8 cellular contexts compared by ENCODE assay signal in genomic region chr7:112383671-112384417, GRCh38.
DNase-seq lines count a peak whose midpoint lies in the region; ATAC-seq and TF ChIP-seq lines count a peak whose summit lies in the region.
"Had no signal": no experiment of that assay in that cellular context is flagged by ENCODE, and none has a peak within 500 bp of the region (broad histone marks: within the 10 kb centered on the region; RNA-seq: fewer than 3 reads in every experiment).

No MANE protein-coding gene starts in this region.

- TF ChIP-seq EP300 in transverse colon (IDR thresholded peaks at IDR 0.05; ENCODE audit: low read depth) = no peak

- H3K36me3 ChIP-seq in SK-N-MC (ENCODE audit: insufficient read depth, low read length) (no peaks in the 10 kb centered on the region), transverse colon (no peaks in the 10 kb centered on the region)
- H3K36me3 ChIP-seq: SJCRH30 had no signal

- H3K27me3 ChIP-seq in transverse colon = no peaks in the 10 kb centered on the region
- H3K27me3 ChIP-seq: SJCRH30 had no signal

- H3K27ac ChIP-seq in SK-N-MC = no peak overlapping the region
- H3K27ac ChIP-seq in transverse colon = no peak overlapping the region
- H3K27ac ChIP-seq: SJCRH30 had no signal

- intact Hi-C loops in transverse colon (cut with DNase I; ENCODE audit: low total_unique reads) = no loop called here
- intact Hi-C loops in lower leg skin (cut with DNase I; ENCODE audit: low total_unique reads) = no loop called here

- ATAC-seq in GM18868 (IDR thresholded peaks at IDR 0.05; ENCODE audit: unreplicated experiment) (peak; percentile 78), HG02798 (IDR thresholded peaks at IDR 0.05; ENCODE audit: poor library complexity, unreplicated experiment) (peak; percentile 63)

- H3K4me3 ChIP-seq in SK-N-MC (no peak overlapping the region), transverse colon (no peak overlapping the region), lower leg skin (ENCODE audit: low read depth, poor library complexity, severe bottlenecking) (no peak overlapping the region)
- H3K4me3 ChIP-seq: SJCRH30 had no signal

- 72 to 100% methylated on average over 3 to 11 of the region's 11 CpGs for WGBS in transverse colon (ENCODE audit: low coverage in 1 of 2), 2 donors
- 80 to 81% methylated on average over 11 of the region's 11 CpGs for WGBS in lower leg skin, 2 donors

- H3K9ac ChIP-seq in SK-N-MC (ENCODE audit: insufficient read length) = no peak overlapping the region

- DNase-seq in SK-N-MC (ENCODE audit: low read depth, low spot score) = peak; percentile 24
- peak; percentile 26 for DNase-seq in midbrain (lab: John Stamatoyannopoulos, UW)
- DNase-seq in transverse colon = no peak
- DNase-seq in lower leg skin (ENCODE audit: low spot score in 2 of 2) = no peak
- DNase-seq in stimulated activated CD8-positive, alpha-beta memory T cell treated with anti-CD3 and anti-CD28 coated beads, Interleukin-4, amount 100 ng/mL, for 48 hours = no peak

- TF ChIP-seq POLR2A in transverse colon (IDR thresholded peaks at IDR 0.05) = no peak
- TF ChIP-seq POLR2A in lower leg skin (IDR thresholded peaks at IDR 0.05) = no peak

- in situ Hi-C loops in transverse colon (cut with MboI; ENCODE audit: low pct_ligation_motif_present in 1 of 4, low pct_unique_long_range_greater_than_20kb in 1 of 4, low sequenced_read_pairs in 3 of 4) = loop anchor here in 2 of 4 donors (25.0 kb wide), 2 partner anchors 172 to 622 kb away; partner anchors contain the start of genes DOCK4 (in 1 of the 2) and ZNF277 (in 1 of the 2)

- H3K9me3 ChIP-seq in SK-N-MC (ENCODE audit: low read depth, low read length) (no peaks in the 10 kb centered on the region), transverse colon (no peaks in the 10 kb centered on the region)
- H3K9me3 ChIP-seq: SJCRH30 had no signal

- no peak for TF ChIP-seq CTCF in transverse colon (IDR thresholded peaks at IDR 0.05)
- no peak for TF ChIP-seq CTCF in lower leg skin (IDR thresholded peaks at IDR 0.05)

- no peaks in the 10 kb centered on the region for H3K4me1 ChIP-seq in transverse colon

Comparison
In these comparisons a context has a peak if more than half of its experiments do, and no peak if none do; other contexts are left out.
1. DNase-seq: peak in SK-N-MC (single experiment) and midbrain (single experiment); none in transverse colon (single experiment), lower leg skin (0 of 2) and stimulated activated CD8-positive, alpha-beta memory T cell treated with anti-CD3 and anti-CD28 coated beads, Interleukin-4, amount 100 ng/mL, for 48 hours (single experiment).